ENCODE assay signal across 8 cellular contexts in the genomic region with DNA sequence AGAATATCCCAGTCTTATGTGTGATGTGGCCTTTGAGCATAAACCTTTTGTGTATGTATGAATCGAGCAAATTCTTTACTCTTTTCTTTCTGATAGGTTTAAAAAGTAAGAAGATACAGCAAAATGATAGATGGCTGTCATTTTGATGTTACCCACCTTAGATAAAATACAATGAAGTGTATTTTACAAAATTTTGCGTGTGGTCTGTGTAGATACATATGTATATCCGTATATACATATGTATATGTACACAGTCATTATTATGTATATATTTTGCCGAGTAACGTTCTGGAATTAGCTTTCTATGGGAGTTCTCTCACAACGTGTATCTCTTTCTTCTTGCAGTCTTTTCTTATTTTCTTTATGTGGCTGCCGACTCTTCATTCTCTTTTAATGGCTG.
"Had no signal": no experiment of that assay in that cellular context is flagged by ENCODE, and none has a peak within 500 bp of the region (broad histone marks: within the 10 kb centered on the region; RNA-seq: fewer than 3 reads in every experiment).

No MANE protein-coding gene starts in this region.

- H3K4me3 ChIP-seq: GM12878 had no signal

- FAIRE-seq: G401.6, GM12878, GM12891, GM12892, GM18507, GM19239 had no signal

- ATAC-seq: GM12878 had no signal

- DNase-seq: GDM1, GF-D8 had no signal
